ENCODE assay signal across 1 cellular context in genomic region chr10:52961298-52961697, GRCh38.
TF ChIP-seq lines count a peak whose summit lies in the region.

No MANE protein-coding gene starts in this region.

TF ChIP-seq in GM23338, 12 proteins besides CTCF, POLR2A, EP300 and RAD21 (continued from another document):
- no peak for TF ChIP-seq ZNF462 (CRISPR knock-in tag; IDR thresholded peaks at IDR 0.05)
- no peak for TF ChIP-seq STAT1 (IDR thresholded peaks at IDR 0.05; ENCODE audit: unreplicated experiment)
- TF ChIP-seq POLR2AphosphoS5 (IDR thresholded peaks at IDR 0.05; ENCODE audit: low read depth): no peak
- TF ChIP-seq REST (IDR thresholded peaks at IDR 0.05; ENCODE audit: unreplicated experiment): no peak
- no peak for TF ChIP-seq ZNF331 (CRISPR knock-in tag; IDR thresholded peaks at IDR 0.05; ENCODE audit: low read depth)
- no peak for TF ChIP-seq CREB1 (CRISPR knock-in tag; IDR thresholded peaks at IDR 0.05; ENCODE audit: low read depth)
- TF ChIP-seq EZH2phosphoT487 (IDR thresholded peaks at IDR 0.05; ENCODE audit: unreplicated experiment): no peak
- no peak for TF ChIP-seq ETS1 (IDR thresholded peaks at IDR 0.05)
- TF ChIP-seq ZNF114 (CRISPR knock-in tag; IDR thresholded peaks at IDR 0.05): no peak
- no peak for TF ChIP-seq NANOG (IDR thresholded peaks at IDR 0.05; ENCODE audit: borderline replicate concordance)
